Comparison of ENCODE assay signal across 1 cellular context in genomic region chr14:103522649-103523582, GRCh38.
TF ChIP-seq lines count a peak whose summit lies in the region.

TSS of gene CKB (minus strand) at chr14:103522830. CDS start at chr14:103522493, 337 bp downstream.

TF ChIP-seq in K562, 482 proteins besides CTCF, POLR2A, EP300 and RAD21 (continued from another document and continues in another):
- TF ChIP-seq CHD7 (IDR thresholded peaks at IDR 0.05; ENCODE audit: low read depth, low read length) = no peak
- no peak for TF ChIP-seq ZNF253 (CRISPR knock-in tag; conservative IDR thresholded peaks at IDR 0.05)
- TF ChIP-seq ZNF77 (CRISPR knock-in tag; IDR thresholded peaks at IDR 0.05) = no peak
- TF ChIP-seq DNMT1 (IDR thresholded peaks at IDR 0.05) = no peak
- no peak for TF ChIP-seq ZKSCAN3 (CRISPR knock-in tag; IDR thresholded peaks at IDR 0.05)
- no peak for TF ChIP-seq E2F3 (CRISPR knock-in tag; IDR thresholded peaks at IDR 0.05)
- TF ChIP-seq HOMEZ (CRISPR knock-in tag; IDR thresholded peaks at IDR 0.05) = no peak
- TF ChIP-seq MCM5 (IDR thresholded peaks at IDR 0.05; ENCODE audit: low read depth) = no peak
- no peak for TF ChIP-seq MTA2 (IDR thresholded peaks at IDR 0.05; ENCODE audit: low read depth)
- TF ChIP-seq CXXC5 (CRISPR knock-in tag; IDR thresholded peaks at IDR 0.05) = no peak; the same call in 1 of the 2 replicates
- TF ChIP-seq RUNX1 (IDR thresholded peaks at IDR 0.05; ENCODE audit: low read depth) = no peak
- no peak for TF ChIP-seq ZNF586 (CRISPR knock-in tag; conservative IDR thresholded peaks at IDR 0.05)
- TF ChIP-seq AFF4 (CRISPR knock-in tag; IDR thresholded peaks at IDR 0.05) = no peak
- TF ChIP-seq HNRNPLL (IDR thresholded peaks at IDR 0.05; ENCODE audit: low read depth, low read length, poor library complexity, severe bottlenecking) = no peak
- no peak for TF ChIP-seq ZSCAN32 (CRISPR knock-in tag; IDR thresholded peaks at IDR 0.05)
- no peak for TF ChIP-seq NCOA1 (IDR thresholded peaks at IDR 0.05; ENCODE audit: low read depth)
- TF ChIP-seq SRSF9 (IDR thresholded peaks at IDR 0.05; ENCODE audit: borderline replicate concordance, low read depth, low read length) = no peak
- TF ChIP-seq IRF9 (tag; IDR thresholded peaks at IDR 0.05) = no peak
- no peak for TF ChIP-seq ZNF398 (CRISPR knock-in tag; IDR thresholded peaks at IDR 0.05)
- TF ChIP-seq HDAC2 (IDR thresholded peaks at IDR 0.05) = no peak
- no peak for TF ChIP-seq SOX6 (IDR thresholded peaks at IDR 0.05)
- TF ChIP-seq RB1 (IDR thresholded peaks at IDR 0.05; ENCODE audit: low read depth) = peak; percentile 41; the same call in 1 of the 2 replicates
- TF ChIP-seq ZFP91 (CRISPR knock-in tag; IDR thresholded peaks at IDR 0.05) = no peak
- TF ChIP-seq STAT5B (CRISPR knock-in tag; IDR thresholded peaks at IDR 0.05) = no peak
- no peak for TF ChIP-seq MXI1 (IDR thresholded peaks at IDR 0.05; ENCODE audit: low read depth, low read length)
- no peak for TF ChIP-seq SMAD2 (IDR thresholded peaks at IDR 0.05; ENCODE audit: low read depth, low read length)
- no peak for TF ChIP-seq PHF21A (IDR thresholded peaks at IDR 0.05; ENCODE audit: borderline replicate concordance, low read depth)
- no peak for TF ChIP-seq ZNF134 (CRISPR knock-in tag; conservative IDR thresholded peaks at IDR 0.05)
- no peak for TF ChIP-seq HLTF (IDR thresholded peaks at IDR 0.05)
- no peak for TF ChIP-seq ZNF146 (CRISPR knock-in tag; IDR thresholded peaks at IDR 0.05; ENCODE audit: unreplicated experiment)
- TF ChIP-seq DPF2 (IDR thresholded peaks at IDR 0.05) = no peak
- no peak for TF ChIP-seq TCFL5 (CRISPR knock-in tag; conservative IDR thresholded peaks at IDR 0.05)
- no peak for TF ChIP-seq MIER1 (IDR thresholded peaks at IDR 0.05; ENCODE audit: low read depth)
- TF ChIP-seq SMARCA4 (IDR thresholded peaks at IDR 0.05) = no peak
- TF ChIP-seq ZNF766 (CRISPR knock-in tag; conservative IDR thresholded peaks at IDR 0.05) = no peak
- no peak for TF ChIP-seq ZNF274 (IDR thresholded peaks at IDR 0.05; ENCODE audit: borderline replicate concordance, low read depth, low read length)
- TF ChIP-seq ZHX1 (conservative IDR thresholded peaks at IDR 0.05; ENCODE audit: low read length) = no peak
